ENCODE assay signal across 1 cellular context in genomic region chr1:64932962-64933295, GRCh38.
TF ChIP-seq lines count a peak whose summit lies in the region.

No MANE protein-coding gene starts in this region.

TF ChIP-seq in liver, 16 proteins besides CTCF, POLR2A, EP300 and RAD21 (continued from another document):
- TF ChIP-seq MAX (IDR thresholded peaks at IDR 0.05) (no peak), HNF4G (IDR thresholded peaks at IDR 0.05) (no peak), TAF1 (conservative IDR thresholded peaks at IDR 0.05) (no peak), NR2F2 (IDR thresholded peaks at IDR 0.05) (no peak), ZBTB33 (IDR thresholded peaks at IDR 0.05) (no peak), RXRA (IDR thresholded peaks at IDR 0.05) (no peak), FOXA1 (IDR thresholded peaks at IDR 0.05) (no peak)
